1 cellular context compared by ENCODE assay signal in genomic region chr11:62573592-62574362, GRCh38.
A peak's percentile ranks its signal among the peaks of the same experiment; 100 is the strongest.
TF ChIP-seq lines count a peak whose summit lies in the region.

EEF1G (minus strand) TSS chr11:62573891; CDS start chr11:62573842, 49 bp downstream.

TF ChIP-seq in HepG2, 621 proteins besides CTCF, POLR2A, EP300 and RAD21 (continued from another document and continues in another):
- TF ChIP-seq ZNF230 (CRISPR knock-in tag; IDR thresholded peaks at IDR 0.05) (no peak; the same call in 1 of the 2 replicates), POGZ (CRISPR knock-in tag; IDR thresholded peaks at IDR 0.05) (no peak), XRCC5 (optimal IDR thresholded peaks at IDR 0.05; ENCODE audit: low read length) (peak; percentile 48), HOXA7 (CRISPR knock-in tag; IDR thresholded peaks at IDR 0.05) (no peak), ZNF121 (CRISPR knock-in tag; IDR thresholded peaks at IDR 0.05) (no peak), SIX1 (CRISPR knock-in tag; IDR thresholded peaks at IDR 0.05; ENCODE audit: borderline replicate concordance) (no peak), ZNF557 (CRISPR knock-in tag; IDR thresholded peaks at IDR 0.05) (no peak), ZNF569 (CRISPR knock-in tag; IDR thresholded peaks at IDR 0.05; ENCODE audit: borderline replicate concordance) (no peak), BHLHE40 (IDR thresholded peaks at IDR 0.05; ENCODE audit: low read length) (no peak), SIN3A (IDR thresholded peaks at IDR 0.05; ENCODE audit: borderline replicate concordance, low read depth, low read length) (peak; percentile 59; the same call in 1 of the 2 replicates), ZBTB10 (CRISPR knock-in tag; IDR thresholded peaks at IDR 0.05; ENCODE audit: borderline replicate concordance) (no peak), FOXK1 (CRISPR knock-in tag; IDR thresholded peaks at IDR 0.05; ENCODE audit: borderline replicate concordance, low read depth) (peak; percentile 58; the same call in 1 of the 2 replicates), ZNF839 (CRISPR knock-in tag; IDR thresholded peaks at IDR 0.05; ENCODE audit: borderline replicate concordance) (peak; percentile 36; the same call in 1 of the 2 replicates), ZNF724P (CRISPR knock-in tag; IDR thresholded peaks at IDR 0.05; ENCODE audit: borderline replicate concordance) (no peak), ONECUT2 (CRISPR knock-in tag; IDR thresholded peaks at IDR 0.05) (no peak), ZNF605 (CRISPR knock-in tag; IDR thresholded peaks at IDR 0.05) (peak; percentile 83), ZNF224 (CRISPR knock-in tag; IDR thresholded peaks at IDR 0.05) (peak; percentile 82; the same call in 1 of the 2 replicates), CREM (IDR thresholded peaks at IDR 0.05) (peak; percentile 42; the same call in 1 of the 2 replicates), CREM (CRISPR knock-in tag; IDR thresholded peaks at IDR 0.05) (no peak), IRX3 (CRISPR knock-in tag; IDR thresholded peaks at IDR 0.05; ENCODE audit: borderline replicate concordance, low read depth) (no peak), NFAT5 (CRISPR knock-in tag; IDR thresholded peaks at IDR 0.05) (peak; percentile 34; the same call in 1 of the 2 replicates), ZNF362 (CRISPR knock-in tag; IDR thresholded peaks at IDR 0.05; ENCODE audit: borderline replicate concordance) (peak; percentile 24; the same call in 1 of the 2 replicates), TEF (CRISPR knock-in tag; IDR thresholded peaks at IDR 0.05) (no peak), ZNF629 (CRISPR knock-in tag; conservative IDR thresholded peaks at IDR 0.05) (no peak), ZNF12 (CRISPR knock-in tag; IDR thresholded peaks at IDR 0.05) (no peak), ZFP62 (CRISPR knock-in tag; IDR thresholded peaks at IDR 0.05) (no peak), SETDB1 (CRISPR knock-in tag; IDR thresholded peaks at IDR 0.05; ENCODE audit: borderline replicate concordance) (no peak), IKZF1 (IDR thresholded peaks at IDR 0.05) (no peak), ZNF160 (CRISPR knock-in tag; IDR thresholded peaks at IDR 0.05) (peak; percentile 9; the same call in 1 of the 2 replicates), ZNF292 (CRISPR knock-in tag; IDR thresholded peaks at IDR 0.05; ENCODE audit: borderline replicate concordance, low read depth) (no peak), RCOR2 (CRISPR knock-in tag; IDR thresholded peaks at IDR 0.05) (no peak), GMEB2 (CRISPR knock-in tag; IDR thresholded peaks at IDR 0.05; ENCODE audit: low read depth) (0 out of 2 replicates have a peak, but pooled peaks have one; percentile 19), PCBP2 (optimal IDR thresholded peaks at IDR 0.05; ENCODE audit: low read depth, low read length, poor library complexity, severe bottlenecking) (no peak)
- TF ChIP-seq, protein P1, sequence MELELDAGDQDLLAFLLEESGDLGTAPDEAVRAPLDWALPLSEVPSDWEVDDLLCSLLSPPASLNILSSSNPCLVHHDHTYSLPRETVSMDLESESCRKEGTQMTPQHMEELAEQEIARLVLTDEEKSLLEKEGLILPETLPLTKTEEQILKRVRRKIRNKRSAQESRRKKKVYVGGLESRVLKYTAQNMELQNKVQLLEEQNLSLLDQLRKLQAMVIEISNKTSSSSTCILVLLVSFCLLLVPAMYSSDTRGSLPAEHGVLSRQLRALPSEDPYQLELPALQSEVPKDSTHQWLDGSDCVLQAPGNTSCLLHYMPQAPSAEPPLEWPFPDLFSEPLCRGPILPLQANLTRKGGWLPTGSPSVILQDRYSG (CRISPR knock-in tag; IDR thresholded peaks at IDR 0.05): no peak
- TF ChIP-seq, protein P2, sequence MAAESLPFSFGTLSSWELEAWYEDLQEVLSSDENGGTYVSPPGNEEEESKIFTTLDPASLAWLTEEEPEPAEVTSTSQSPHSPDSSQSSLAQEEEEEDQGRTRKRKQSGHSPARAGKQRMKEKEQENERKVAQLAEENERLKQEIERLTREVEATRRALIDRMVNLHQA (CRISPR knock-in tag; IDR thresholded peaks at IDR 0.05): no peak
- TF ChIP-seq, protein P3, sequence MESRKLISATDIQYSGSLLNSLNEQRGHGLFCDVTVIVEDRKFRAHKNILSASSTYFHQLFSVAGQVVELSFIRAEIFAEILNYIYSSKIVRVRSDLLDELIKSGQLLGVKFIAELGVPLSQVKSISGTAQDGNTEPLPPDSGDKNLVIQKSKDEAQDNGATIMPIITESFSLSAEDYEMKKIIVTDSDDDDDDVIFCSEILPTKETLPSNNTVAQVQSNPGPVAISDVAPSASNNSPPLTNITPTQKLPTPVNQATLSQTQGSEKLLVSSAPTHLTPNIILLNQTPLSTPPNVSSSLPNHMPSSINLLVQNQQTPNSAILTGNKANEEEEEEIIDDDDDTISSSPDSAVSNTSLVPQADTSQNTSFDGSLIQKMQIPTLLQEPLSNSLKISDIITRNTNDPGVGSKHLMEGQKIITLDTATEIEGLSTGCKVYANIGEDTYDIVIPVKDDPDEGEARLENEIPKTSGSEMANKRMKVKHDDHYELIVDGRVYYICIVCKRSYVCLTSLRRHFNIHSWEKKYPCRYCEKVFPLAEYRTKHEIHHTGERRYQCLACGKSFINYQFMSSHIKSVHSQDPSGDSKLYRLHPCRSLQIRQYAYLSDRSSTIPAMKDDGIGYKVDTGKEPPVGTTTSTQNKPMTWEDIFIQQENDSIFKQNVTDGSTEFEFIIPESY (CRISPR knock-in tag; IDR thresholded peaks at IDR 0.05): no peak
- TF ChIP-seq, protein P4, sequence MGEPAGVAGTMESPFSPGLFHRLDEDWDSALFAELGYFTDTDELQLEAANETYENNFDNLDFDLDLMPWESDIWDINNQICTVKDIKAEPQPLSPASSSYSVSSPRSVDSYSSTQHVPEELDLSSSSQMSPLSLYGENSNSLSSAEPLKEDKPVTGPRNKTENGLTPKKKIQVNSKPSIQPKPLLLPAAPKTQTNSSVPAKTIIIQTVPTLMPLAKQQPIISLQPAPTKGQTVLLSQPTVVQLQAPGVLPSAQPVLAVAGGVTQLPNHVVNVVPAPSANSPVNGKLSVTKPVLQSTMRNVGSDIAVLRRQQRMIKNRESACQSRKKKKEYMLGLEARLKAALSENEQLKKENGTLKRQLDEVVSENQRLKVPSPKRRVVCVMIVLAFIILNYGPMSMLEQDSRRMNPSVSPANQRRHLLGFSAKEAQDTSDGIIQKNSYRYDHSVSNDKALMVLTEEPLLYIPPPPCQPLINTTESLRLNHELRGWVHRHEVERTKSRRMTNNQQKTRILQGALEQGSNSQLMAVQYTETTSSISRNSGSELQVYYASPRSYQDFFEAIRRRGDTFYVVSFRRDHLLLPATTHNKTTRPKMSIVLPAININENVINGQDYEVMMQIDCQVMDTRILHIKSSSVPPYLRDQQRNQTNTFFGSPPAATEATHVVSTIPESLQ (CRISPR knock-in tag; conservative IDR thresholded peaks at IDR 0.05): 0 out of 2 replicates have a peak, but pooled peaks have one; percentile 49
- TF ChIP-seq, protein P5, sequence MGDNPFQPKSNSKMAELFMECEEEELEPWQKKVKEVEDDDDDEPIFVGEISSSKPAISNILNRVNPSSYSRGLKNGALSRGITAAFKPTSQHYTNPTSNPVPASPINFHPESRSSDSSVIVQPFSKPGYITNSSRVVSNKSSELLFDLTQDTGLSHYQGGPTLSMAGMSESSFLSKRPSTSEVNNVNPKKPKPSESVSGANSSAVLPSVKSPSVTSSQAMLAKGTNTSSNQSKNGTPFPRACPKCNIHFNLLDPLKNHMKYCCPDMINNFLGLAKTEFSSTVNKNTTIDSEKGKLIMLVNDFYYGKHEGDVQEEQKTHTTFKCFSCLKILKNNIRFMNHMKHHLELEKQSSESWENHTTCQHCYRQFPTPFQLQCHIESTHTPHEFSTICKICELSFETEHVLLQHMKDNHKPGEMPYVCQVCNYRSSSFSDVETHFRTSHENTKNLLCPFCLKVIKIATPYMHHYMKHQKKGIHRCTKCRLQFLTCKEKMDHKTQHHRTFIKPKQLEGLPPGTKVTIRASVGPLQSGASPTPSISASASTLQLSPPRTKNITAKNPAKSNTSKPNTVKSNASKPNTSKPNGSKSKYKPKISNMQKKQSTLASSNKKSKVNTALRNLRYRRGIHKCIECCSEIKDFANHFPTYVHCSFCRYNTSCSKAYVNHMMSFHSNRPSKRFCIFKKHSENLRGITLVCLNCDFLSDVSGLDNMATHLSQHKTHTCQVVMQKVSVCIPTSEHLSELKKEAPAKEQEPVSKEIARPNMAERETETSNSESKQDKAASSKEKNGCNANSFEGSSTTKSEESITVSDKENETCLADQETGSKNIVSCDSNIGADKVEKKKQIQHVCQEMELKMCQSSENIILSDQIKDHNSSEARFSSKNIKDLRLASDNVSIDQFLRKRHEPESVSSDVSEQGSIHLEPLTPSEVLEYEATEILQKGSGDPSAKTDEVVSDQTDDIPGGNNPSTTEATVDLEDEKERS (CRISPR knock-in tag; IDR thresholded peaks at IDR 0.05): no peak; the same call in 1 of the 2 replicates
